In genomic region chrX:70042399-70043371, GRCh38 we compare ENCODE assay signal across 19 cellular contexts. TPM values are rescaled to one million over a fixed set of nuclear protein-coding genes. Genes with fewer than 3 reads are reported as not detected.
DNase-seq lines count a peak whose midpoint lies in the region; ATAC-seq, FAIRE-seq and TF ChIP-seq lines count a peak whose summit lies in the region.
"Had no signal": no experiment of that assay in that cellular context is flagged by ENCODE, and none has a peak within 500 bp of the region (broad histone marks: within the 10 kb centered on the region; RNA-seq: fewer than 3 reads in every experiment).

No MANE protein-coding gene starts in this region.

- H3K9me3 ChIP-seq in A549 = no peaks in the 10 kb centered on the region
- no peaks in the 10 kb centered on the region for H3K9me3 ChIP-seq in GM12878 (replicated peaks; ENCODE audit: control insufficient read depth, insufficient read depth, low read length)
- no peaks in the 10 kb centered on the region for H3K9me3 ChIP-seq in Peyer's patch
- H3K9me3 ChIP-seq: heart right ventricle had no signal

- no peak overlapping the region for H3K27ac ChIP-seq in A549
- no peak overlapping the region for H3K27ac ChIP-seq in GM12878 (ENCODE audit: control insufficient read depth, insufficient read depth)
- H3K27ac ChIP-seq in Peyer's patch = no peak overlapping the region
- H3K27ac ChIP-seq: heart right ventricle had no signal

- TF ChIP-seq EP300 in A549 (IDR thresholded peaks at IDR 0.05) = no peak
- no peak for TF ChIP-seq EP300 in GM12878 (IDR thresholded peaks at IDR 0.05; ENCODE audit: borderline replicate concordance in 1 of 2, control insufficient read depth in 1 of 2, low read depth in 2 of 2, low read length in 2 of 2)

- POLR2A ChIA-PET in A549 (lab: Yijun Ruan, JAX) = no interaction called here
- POLR2A ChIA-PET in GM12878 (lab: Charles Lee) = interaction anchor here (0.6 kb wide), 1 partner anchor 195 kb away, joined by 6 read pairs; no protein-coding TSS in a partner anchor

- TF ChIP-seq CTCF in A549 (IDR thresholded peaks at IDR 0.05) (no peak), GM12878 (IDR thresholded peaks at IDR 0.05 in 2 of 3, conservative IDR thresholded peaks at IDR 0.05 in 1 of 3; ENCODE audit: control insufficient read depth in 2 of 3, extremely low read depth in 1 of 3, insufficient read depth in 1 of 3, low read depth in 3 of 3, low read length in 3 of 3) (no peak), Peyer's patch (IDR thresholded peaks at IDR 0.05) (no peak)

- no peak for FAIRE-seq in A549 (lab: Jason Lieb, UNC)
- no peak for FAIRE-seq in GM12878 (lab: Jason Lieb, UNC)

- H3K9ac ChIP-seq in GM12878 (ENCODE audit: control insufficient read depth, insufficient read depth, low read length) = no peak overlapping the region

- TF ChIP-seq RAD21 in A549 (conservative IDR thresholded peaks at IDR 0.05 in 1 of 2, IDR thresholded peaks at IDR 0.05 in 1 of 2) (no peak), GM12878 (IDR thresholded peaks at IDR 0.05; ENCODE audit: insufficient read depth, low read depth, low read length) (no peak)

- CTCF ChIA-PET in A549 (lab: Yijun Ruan, JAX) = interaction anchor here (6.4 kb wide), 1 partner anchor 11 kb away, joined by 49 read pairs; no protein-coding TSS in a partner anchor
- CTCF ChIA-PET in GM12878 (lab: Yijun Ruan, JAX) = interaction anchor here (1.0 to 3.8 kb wide), 2 partner anchors 12 to 14 kb away, joined by 3 to 24 read pairs; no protein-coding TSS in a partner anchor

- no TSS peak for BruUV-seq in GM12878 (replicated peaks; lab: Mats Ljungman, UMichigan)

- in situ Hi-C loops in GM12878 (cut with MboI) = loop anchor here (25.0 kb wide), 2 partner anchors 95 to 395 kb away; partner anchors contain the start of genes DLG3 and IGBP1

- SMC1A ChIA-PET in GM12878 (lab: Charles Lee; ENCODE audit: uncharacterized antibody, unreplicated experiment) = interaction anchor here (1.0 kb wide), 1 partner anchor 11 kb away, joined by 3 read pairs; no protein-coding TSS in a partner anchor

- H3K36me3 ChIP-seq in GM12878 (ENCODE audit: control insufficient read depth in 2 of 2, insufficient read depth in 2 of 2, low read length in 1 of 2) (no peaks in the 10 kb centered on the region), Peyer's patch (no peaks in the 10 kb centered on the region)
- H3K36me3 ChIP-seq: heart right ventricle had no signal

- no peak overlapping the region for H2AFZ ChIP-seq in GM12878 (ENCODE audit: control insufficient read depth, low read depth, low read length)

- H3K27me3 ChIP-seq in GM12878 (replicated peaks in 1 of 2; ENCODE audit: control insufficient read depth in 2 of 2, insufficient read depth in 2 of 2, low read length in 1 of 2) = no peaks in the 10 kb centered on the region; a peak in 2 of 4 replicates
- H3K27me3 ChIP-seq in Peyer's patch = no peaks in the 10 kb centered on the region
- H3K27me3 ChIP-seq: heart right ventricle had no signal

- ATAC-seq in A549 (peak in 1 of 2 experiments; percentile 69; a peak in 3 of 6 replicates), GM12878 (peak; percentile 21; the same call in 1 of the 3 replicates)
- ATAC-seq: CD8-positive, alpha-beta T cell; heart right ventricle had no signal

- DNase-seq in A549 (ENCODE audit: low read depth in 1 of 2, low spot score in 1 of 2) = peak in 1 of 2 experiments; percentile 30
- DNase-seq in H4 (ENCODE audit: low spot score) = peak; percentile 16
- DNase-seq in GM12878 (ENCODE audit: low read depth, low spot score) = no peak
- DNase-seq in iPS-NIHi7 (ENCODE audit: extremely low spot score) = peak; percentile 24
- no peak for DNase-seq in globus pallidus (ENCODE audit: low spot score)
- DNase-seq in NCI-H2081 treated with DMSO at 0.1 percent for 48 hours (lab: John Stamatoyannopoulos, UW) = no peak
- DNase-seq in Peyer's patch = no peak
- DNase-seq in NCI-H146 (lab: John Stamatoyannopoulos, UW) = no peak
- DNase-seq: activated gamma-delta T cell; heart right ventricle; kidney glomerular epithelial cell; NCI-H774; posterior cingulate gyrus; stimulated activated naive CD4-positive, alpha-beta T cell treated with Interleukin-2 at 50 U/mL for 16 hours had no signal

- intact Hi-C loops in GM12878 (cut with micrococcal nuclease; ENCODE audit: unreplicated experiment) = no loop called here

- H3K4me2 ChIP-seq in A549 = no peak overlapping the region
- no peak overlapping the region for H3K4me2 ChIP-seq in GM12878 (ENCODE audit: control insufficient read depth, insufficient read depth)

- WGBS in A549 (ENCODE audit: missing lambda C conversion rate) = 80% methylated on average over 10 of the region's 11 CpGs
- WGBS in GM12878 (ENCODE audit: insufficient coverage, insufficient replicate concordance, low lambda C conversion rate, missing lambda C conversion rate) = 37% methylated on average over 11 of the region's 11 CpGs

- no peak for TF ChIP-seq POLR2A in A549 (IDR thresholded peaks at IDR 0.05; ENCODE audit: low read length)
- no peak for TF ChIP-seq POLR2A in GM12878 (IDR thresholded peaks at IDR 0.05; ENCODE audit: low read depth, low read length)
- no peak for TF ChIP-seq POLR2A in Peyer's patch (IDR thresholded peaks at IDR 0.05)

- H4K20me1 ChIP-seq in GM12878 (ENCODE audit: control insufficient read depth, insufficient read depth) = no peaks in the 10 kb centered on the region

- RAD21 ChIA-PET in GM12878 (lab: Charles Lee; ENCODE audit: unreplicated experiment) = no interaction called here

- no peaks in the 10 kb centered on the region for H3K79me2 ChIP-seq in GM12878 (ENCODE audit: control insufficient read depth, insufficient read depth, low read length)

- H3K4me3 ChIP-seq in A549 (no peak overlapping the region), GM12878 (no peak overlapping the region), Peyer's patch (no peak overlapping the region)
- H3K4me3 ChIP-seq: heart right ventricle had no signal

- H3K4me1 ChIP-seq in A549 = peaks cover 7% of the 10 kb centered on the region; the same call in 1 of the 3 replicates
- H3K4me1 ChIP-seq in GM12878 (ENCODE audit: control insufficient read depth, insufficient read depth, low read length) = no peaks in the 10 kb centered on the region
- no peaks in the 10 kb centered on the region for H3K4me1 ChIP-seq in Peyer's patch

TF ChIP-seq in A549, 52 proteins besides CTCF, POLR2A, EP300 and RAD21:
- no peak for TF ChIP-seq CEBPB (IDR thresholded peaks at IDR 0.05)
- TF ChIP-seq MAFK (IDR thresholded peaks at IDR 0.05; ENCODE audit: partially characterized antibody) = peak; percentile 56

RNA-seq across cellular contexts. Expression of gene AWAT2, which starts 7.1 kb away (rescaled TPM):
- polyA plus RNA-seq in A549 (2011; rRNA removed) (not detected in 2 replicates), A549 (2017; fragmentation: RNase III; extraction: RNeasy Plus Mini Kit Qiagen cat#74134 plus additional on column Dnase treatment) (not detected in 3 replicates), GM12878 (2011; rRNA removed) (not detected in 2 replicates), GM12878 (2014; fragmentation: Illumina TruSeq; extraction: Trizol) (not detected in 2 replicates), GM12878 (2014; fragmentation: Nextera tagmentation; extraction: Ambion mirVana) (not detected), GM12878 (2014; rRNA removed) (not detected in 2 replicates), GM12878 (2016; fragmentation: Nextera tagmentation; extraction: Ambion mirVana) (not detected)
- not detected in 2 replicates for polyA plus RNA-seq in A549 (2012; cell fraction: cytosol; rRNA removed)
- polyA plus RNA-seq in A549 (2012; cell fraction: nucleus; rRNA removed) = not detected in 2 replicates
- not detected in 2 replicates for polyA minus RNA-seq in A549 (2011; rRNA and poly(A)+ RNA removed)
- total RNA-seq in H4 (2014; rRNA removed; shearing (Covaris generic)) = not detected in 2 replicates
- not detected in 2 replicates for total RNA-seq in GM12878 (2013; cell fraction: nucleolus; rRNA removed)
- total RNA-seq in GM12878 (2014; rRNA removed) (not detected in 2 replicates), GM12878 (2014; rRNA removed; fragmentation: Illumina TruSeq; extraction: Trizol) (not detected in 2 replicates), GM12878 (2021) (not detected in 2 replicates), Peyer's patch (not detected)
- not detected for polyA plus RNA-seq in GM12878 (2011; ENCODE audit: low read depth)
- not detected in 2 replicates for polyA plus RNA-seq in GM12878 (2011; cell fraction: cytosol; rRNA removed)
- polyA plus RNA-seq in GM12878 (2011; cell fraction: nucleus; rRNA removed) = not detected in 2 replicates
- polyA plus RNA-seq in GM12878 (2012) = not detected in 2 replicates
- polyA minus RNA-seq in GM12878 (2011; rRNA and poly(A)+ RNA removed) = not detected in 2 replicates
- polyA minus RNA-seq in GM12878 (2011; cell fraction: cytosol; rRNA and poly(A)+ RNA removed) = not detected in 2 replicates
- not detected in 2 replicates for polyA minus RNA-seq in GM12878 (2011; cell fraction: nucleus; rRNA and poly(A)+ RNA removed)
- total RNA-seq: CD8-positive, alpha-beta T cell; G401; heart right ventricle; RPMI7951; urinary bladder had no signal
- polyA plus RNA-seq: esophagus, heart right ventricle, urinary bladder had no signal

RNA-seq across cellular contexts. Expression of gene OTUD6A, which starts 19.6 kb away (rescaled TPM):
- polyA plus RNA-seq in A549 (2011; rRNA removed) (not detected in 2 replicates), A549 (2017; fragmentation: RNase III; extraction: RNeasy Plus Mini Kit Qiagen cat#74134 plus additional on column Dnase treatment) (not detected in 3 replicates), GM12878 (2011; rRNA removed) (not detected in 2 replicates), GM12878 (2014; fragmentation: Illumina TruSeq; extraction: Trizol) (not detected in 2 replicates), GM12878 (2014; fragmentation: Nextera tagmentation; extraction: Ambion mirVana) (not detected), GM12878 (2014; rRNA removed) (not detected in 2 replicates), GM12878 (2016; fragmentation: Nextera tagmentation; extraction: Ambion mirVana) (not detected)
- not detected in 2 replicates for polyA plus RNA-seq in A549 (2012; cell fraction: cytosol; rRNA removed)
- polyA plus RNA-seq in A549 (2012; cell fraction: nucleus; rRNA removed) = not detected in 2 replicates
- polyA minus RNA-seq in A549 (2011; rRNA and poly(A)+ RNA removed) = not detected in 2 replicates
- not detected in 2 replicates for total RNA-seq in H4 (2014; rRNA removed; shearing (Covaris generic))
- not detected in 2 replicates for total RNA-seq in GM12878 (2013; cell fraction: nucleolus; rRNA removed)
- total RNA-seq in GM12878 (2014; rRNA removed) (not detected in 2 replicates), GM12878 (2014; rRNA removed; fragmentation: Illumina TruSeq; extraction: Trizol) (not detected in 2 replicates), GM12878 (2021) (not detected in 2 replicates), Peyer's patch (not detected)
- not detected for polyA plus RNA-seq in GM12878 (2011; ENCODE audit: low read depth)
- polyA plus RNA-seq in GM12878 (2011; cell fraction: cytosol; rRNA removed) = not detected in 2 replicates
- not detected in 2 replicates for polyA plus RNA-seq in GM12878 (2011; cell fraction: nucleus; rRNA removed)
- not detected in 2 replicates for polyA plus RNA-seq in GM12878 (2012)
- not detected in 2 replicates for polyA minus RNA-seq in GM12878 (2011; rRNA and poly(A)+ RNA removed)
- polyA minus RNA-seq in GM12878 (2011; cell fraction: cytosol; rRNA and poly(A)+ RNA removed) = not detected in 2 replicates
- polyA minus RNA-seq in GM12878 (2011; cell fraction: nucleus; rRNA and poly(A)+ RNA removed) = not detected in 2 replicates
- total RNA-seq: CD8-positive, alpha-beta T cell; G401; heart right ventricle; RPMI7951; urinary bladder had no signal
- polyA plus RNA-seq: esophagus, heart right ventricle, urinary bladder had no signal

Comparison
In these comparisons a context has a peak if more than half of its experiments do, and no peak if none do; other contexts are left out.
1. DNase-seq: peak in H4 (single experiment) and iPS-NIHi7 (single experiment); none in GM12878 (single experiment), globus pallidus (single experiment), NCI-H2081 treated with DMSO at 0.1 percent for 48 hours (single experiment), Peyer's patch (0 of 3) and NCI-H146 (single experiment).